Comparison of ENCODE assay signal across 23 cellular contexts in the genomic region with DNA sequence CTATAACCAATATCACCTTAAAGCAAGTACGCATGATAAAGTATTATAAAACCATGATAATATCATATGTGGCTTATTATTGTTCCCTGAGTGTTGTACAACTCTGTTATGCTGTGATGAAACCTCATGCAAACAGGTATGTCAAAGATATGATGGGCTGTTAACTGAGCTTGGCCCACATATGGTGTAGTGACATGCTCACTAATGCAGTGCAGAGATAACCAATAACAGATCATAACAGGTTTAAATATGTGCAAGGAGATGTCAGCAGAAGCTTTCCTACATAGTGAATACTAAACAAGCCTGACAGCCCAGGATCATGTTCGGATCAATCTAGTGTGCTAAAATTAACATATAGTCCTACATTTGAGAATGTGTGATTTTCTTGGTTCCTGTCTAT. TPM values are rescaled to one million over a fixed set of nuclear protein-coding genes. Genes with fewer than 3 reads are reported as not detected.
A peak's percentile ranks its signal among the peaks of the same experiment; 100 is the strongest.
DNase-seq lines count a peak whose midpoint lies in the region; ATAC-seq, FAIRE-seq and TF ChIP-seq lines count a peak whose summit lies in the region.
"Had no signal": no experiment of that assay in that cellular context is flagged by ENCODE, and none has a peak within 500 bp of the region (broad histone marks: within the 10 kb centered on the region; RNA-seq: fewer than 3 reads in every experiment).

No MANE protein-coding gene starts in this region.

- DNase-seq in Calu3 (no peak), H1 (ENCODE audit: low read depth in 1 of 2, low spot score in 2 of 2) (no peak), OCI-LY7 (ENCODE audit: low spot score) (no peak), vagina (ENCODE audit: extremely low spot score in 2 of 2) (no peak)
- DNase-seq: BE2C; C1 segment of cervical spinal cord; CD4-positive, CD25-positive, alpha-beta regulatory T cell; CD8-positive, alpha-beta memory T cell; COR-L47; DMS153; DMS79; GDM1; H7; HFFc6 had no signal

- H2BK120ac ChIP-seq in H1 (replicated peaks; ENCODE audit: low read depth, low read length): no peak overlapping the region

- H3K36me3 Mint-ChIP-seq in Calu3 (ENCODE audit: insufficient read depth, unreplicated experiment): peaks cover 91% of the 10 kb centered on the region
- H3K36me3 Mint-ChIP-seq: CD4-positive, CD25-positive, alpha-beta regulatory T cell; CD8-positive, alpha-beta memory T cell had no signal

- H3K23ac ChIP-seq in H1 (ENCODE audit: insufficient read length): no peak overlapping the region

- TF ChIP-seq POLR2A in H1 (IDR thresholded peaks at IDR 0.05; ENCODE audit: control extremely low read depth in 1 of 2, low read depth in 2 of 2, low read length in 2 of 2) (no peak), vagina (IDR thresholded peaks at IDR 0.05) (no peak)

- H3K4me3 Mint-ChIP-seq in Calu3 (ENCODE audit: low read depth, unreplicated experiment): peak overlapping the region; percentile 49
- H3K4me3 Mint-ChIP-seq: CD4-positive, CD25-positive, alpha-beta regulatory T cell; CD8-positive, alpha-beta memory T cell; GM23338; HFFc6 had no signal

- no peak overlapping the region for H2BK5ac ChIP-seq in H1 (ENCODE audit: low read depth, low read length)

- H3K4ac ChIP-seq in H1 (replicated peaks; ENCODE audit: insufficient read length, low read depth, low read length): no peak overlapping the region

- no peak overlapping the region for H3K18ac ChIP-seq in H1 (ENCODE audit: extremely low read depth, low read length)

- peaks cover 0 to 9% (median 6%) of the 10 kb centered on the region in 4 experiments; a peak in 5 of 7 replicates for H3K4me1 ChIP-seq in H1 (replicated peaks in 1 of 4; ENCODE audit: control insufficient read depth in 3 of 4, insufficient read depth in 4 of 4, low read length in 3 of 4)
- peaks cover 13 to 20% of the 10 kb centered on the region in 2 donors for H3K4me1 ChIP-seq in mucosa of rectum (ENCODE audit: control insufficient read depth in 2 of 2, insufficient read depth in 2 of 2, low read length in 2 of 2)
- no peaks in the 10 kb centered on the region for H3K4me1 ChIP-seq in OCI-LY7 (ENCODE audit: insufficient read depth, low read length, poor library complexity, severe bottlenecking)
- no peaks in the 10 kb centered on the region for H3K4me1 ChIP-seq in vagina
- H3K4me1 ChIP-seq: BE2C had no signal

- H3K79me1 ChIP-seq in H1 (ENCODE audit: low read depth, low read length): no peaks in the 10 kb centered on the region

- H2BK20ac ChIP-seq in H1 (ENCODE audit: low read length): no peak overlapping the region

- no peak for TF ChIP-seq EP300 in H1 (IDR thresholded peaks at IDR 0.05; ENCODE audit: borderline replicate concordance in 1 of 2, low read depth in 2 of 2, low read length in 2 of 2)

- H4K91ac ChIP-seq in H1 (replicated peaks; ENCODE audit: insufficient read length, low read length): no peak overlapping the region

- H3K4me3 ChIP-seq in H1 (ENCODE audit: extremely low read depth in 1 of 4, insufficient read depth in 2 of 4, low read depth in 3 of 4, low read length in 4 of 4) (no peak overlapping the region), mucosa of rectum (ENCODE audit: low read length in 2 of 2) (peak overlapping the region; percentile 17 to 24), OCI-LY7 (ENCODE audit: low read depth, low read length, poor library complexity, severe bottlenecking) (no peak overlapping the region), vagina (no peak overlapping the region)
- H3K4me3 ChIP-seq: GM23338 had no signal

- peaks cover 66% of the 10 kb centered on the region for H3K4me1 Mint-ChIP-seq in Calu3 (ENCODE audit: low read depth, unreplicated experiment)
- H3K4me1 Mint-ChIP-seq: CD4-positive, CD25-positive, alpha-beta regulatory T cell; CD8-positive, alpha-beta memory T cell had no signal

- no peak overlapping the region for H3K56ac ChIP-seq in H1 (replicated peaks; ENCODE audit: insufficient read length, low read depth, low read length)

- no peak for TF ChIP-seq RAD21 in H1 (IDR thresholded peaks at IDR 0.05 in 1 of 2, conservative IDR thresholded peaks at IDR 0.05 in 1 of 2; ENCODE audit: low read depth in 2 of 2, low read length in 2 of 2)

- H2AK5ac ChIP-seq in H1 (ENCODE audit: low read depth, low read length): no peak overlapping the region

- H3K4me2 ChIP-seq in H1 (ENCODE audit: insufficient read depth in 1 of 2, low read depth in 2 of 2, low read length in 2 of 2) (no peak overlapping the region), OCI-LY7 (ENCODE audit: low read length) (no peak overlapping the region)
- H3K4me2 ChIP-seq: GM23338, KMS-11 had no signal

- no peak overlapping the region for H3K9ac ChIP-seq in H1 (replicated peaks in 1 of 4; ENCODE audit: extremely low read depth in 1 of 4, low read depth in 3 of 4, low read length in 3 of 4)
- no peak overlapping the region for H3K9ac ChIP-seq in mucosa of rectum (ENCODE audit: low read depth in 1 of 2, low read length in 2 of 2)
- H3K9ac ChIP-seq: KMS-11 had no signal

- no peaks in the 10 kb centered on the region for H3K9me3 ChIP-seq in H1 (ENCODE audit: insufficient read depth in 2 of 2, low read depth in 1 of 2, low read length in 1 of 2)
- no peaks in the 10 kb centered on the region for H3K9me3 ChIP-seq in mucosa of rectum (ENCODE audit: control insufficient read depth in 2 of 2, low read length in 2 of 2)
- H3K9me3 ChIP-seq in OCI-LY7 (ENCODE audit: low read length): no peaks in the 10 kb centered on the region
- no peaks in the 10 kb centered on the region for H3K9me3 ChIP-seq in vagina
- H3K9me3 ChIP-seq: BE2C had no signal

- 84% methylated on average over 2 of the region's 2 CpGs; no CpG with 5 or more reads in 1 of the 2 experiments for WGBS in H1 (ENCODE audit: extremely low coverage in 1 of 2, insufficient coverage in 1 of 2, insufficient read length in 1 of 2, insufficient replicate concordance in 2 of 2, low coverage in 1 of 2, low lambda C conversion rate in 2 of 2, missing lambda C conversion rate in 1 of 2), 2 experiments

- no peak overlapping the region for H4K5ac ChIP-seq in H1 (ENCODE audit: insufficient read length, low read depth, low read length)

- H3K9me2 ChIP-seq in OCI-LY7 (ENCODE audit: insufficient read depth, low read length): no peaks in the 10 kb centered on the region

- H4K8ac ChIP-seq in H1 (ENCODE audit: extremely low read depth, insufficient read depth, low read length): no peak overlapping the region

- intact Hi-C loops in Calu3 (cut with micrococcal nuclease; ENCODE audit: unreplicated experiment): no loop called here
- intact Hi-C loops in OCI-LY7 (cut with micrococcal nuclease; ENCODE audit: unreplicated experiment): no loop called here
- intact Hi-C loops in vagina (cut with DNase I): no loop called here

- H2BK12ac ChIP-seq in H1 (ENCODE audit: low read depth, low read length): no peak overlapping the region

- no peaks in the 10 kb centered on the region for H3K9me3 Mint-ChIP-seq in Calu3 (ENCODE audit: low read depth, unreplicated experiment)
- H3K9me3 Mint-ChIP-seq: CD8-positive, alpha-beta memory T cell; GM23338; HFFc6 had no signal

- H4K20me1 ChIP-seq in H1 (replicated peaks in 1 of 2; ENCODE audit: control insufficient read depth in 1 of 2, insufficient read depth in 2 of 2, low read length in 2 of 2) (no peaks in the 10 kb centered on the region), OCI-LY7 (ENCODE audit: insufficient read depth, low read length) (no peaks in the 10 kb centered on the region)

- H2AFZ ChIP-seq in H1 (ENCODE audit: low read length) (no peak overlapping the region), OCI-LY7 (ENCODE audit: low read length) (no peak overlapping the region)
- H2AFZ ChIP-seq: GM23338 had no signal

- no peaks in the 10 kb centered on the region for H3K36me3 ChIP-seq in H1 (ENCODE audit: control insufficient read depth in 2 of 4, insufficient read depth in 4 of 4, low read length in 3 of 4)
- H3K36me3 ChIP-seq in mucosa of rectum (ENCODE audit: control insufficient read depth in 2 of 2, insufficient read depth in 2 of 2, low read length in 2 of 2): no peaks in the 10 kb centered on the region
- H3K36me3 ChIP-seq in OCI-LY7 (ENCODE audit: insufficient read depth, low read length): no peaks in the 10 kb centered on the region
- no peaks in the 10 kb centered on the region for H3K36me3 ChIP-seq in vagina
- H3K36me3 ChIP-seq: BE2C had no signal

- ATAC-seq in esophagus mucosa: no peak
- no peak for ATAC-seq in GM21825 (IDR thresholded peaks at IDR 0.05; ENCODE audit: unreplicated experiment)
- ATAC-seq: GM23338, HCT116 had no signal

- no peak for FAIRE-seq in H1 (lab: Jason Lieb, UNC)
- FAIRE-seq: GM12892, GM18507 had no signal

- POLR2A ChIA-PET in H1 (lab: Charles Lee; ENCODE audit: partially characterized antibody) (no interaction called here), OCI-LY7 (lab: Charles Lee) (no interaction called here)

- H3K27me3 ChIP-seq in H1 (replicated peaks in 1 of 4; ENCODE audit: control insufficient read depth in 3 of 4, extremely low read depth in 1 of 4, insufficient read depth in 3 of 4, low read length in 3 of 4) (no peaks in the 10 kb centered on the region), mucosa of rectum (ENCODE audit: control insufficient read depth in 2 of 2, insufficient read depth in 2 of 2, low read length in 2 of 2) (no peaks in the 10 kb centered on the region), vagina (no peaks in the 10 kb centered on the region)
- H3K27me3 ChIP-seq: BE2C had no signal

- no peak overlapping the region for H3K27ac ChIP-seq in H1 (ENCODE audit: low read depth, low read length)
- H3K27ac ChIP-seq in mucosa of rectum (ENCODE audit: low read depth in 2 of 2, low read length in 2 of 2): peak overlapping the region; percentile 56 to 64
- no peak overlapping the region for H3K27ac ChIP-seq in OCI-LY7 (ENCODE audit: low read depth, low read length, poor library complexity, severe bottlenecking)
- no peak overlapping the region for H3K27ac ChIP-seq in vagina
- H3K27ac ChIP-seq: KMS-11 had no signal

- H3K27ac Mint-ChIP-seq in Calu3 (ENCODE audit: unreplicated experiment): peak overlapping the region; percentile 73
- H3K27ac Mint-ChIP-seq: CD4-positive, CD25-positive, alpha-beta regulatory T cell; CD8-positive, alpha-beta memory T cell; GM23338; HFFc6 had no signal

- H3K79me2 ChIP-seq in H1 (ENCODE audit: control insufficient read depth in 1 of 2, insufficient read depth in 2 of 2, low read length in 2 of 2) (no peaks in the 10 kb centered on the region), OCI-LY7 (ENCODE audit: insufficient read depth, low read depth, low read length) (no peaks in the 10 kb centered on the region)

- TF ChIP-seq CTCF in Calu3 (IDR thresholded peaks at IDR 0.05; ENCODE audit: unreplicated experiment): no peak
- TF ChIP-seq CTCF in H1 (IDR thresholded peaks at IDR 0.05; ENCODE audit: control extremely low read depth in 1 of 3, insufficient read depth in 1 of 3, low read depth in 1 of 3, low read length in 3 of 3): no peak
- no peak for TF ChIP-seq CTCF in OCI-LY7 (conservative IDR thresholded peaks at IDR 0.05; ENCODE audit: low read length)
- no peak for TF ChIP-seq CTCF in vagina (IDR thresholded peaks at IDR 0.05)

- no peaks in the 10 kb centered on the region for H3K27me3 Mint-ChIP-seq in Calu3 (ENCODE audit: unreplicated experiment)
- H3K27me3 Mint-ChIP-seq: CD4-positive, CD25-positive, alpha-beta regulatory T cell; CD8-positive, alpha-beta memory T cell had no signal

- H3K23me2 ChIP-seq in H1 (ENCODE audit: low read depth, low read length): no peaks in the 10 kb centered on the region

- BruUV-seq in Calu3 (replicated peaks; lab: Mats Ljungman, UMichigan): no TSS peak
- no TSS peak for BruUV-seq in OCI-LY7 (replicated peaks; lab: Mats Ljungman, UMichigan)

- CTCF ChIA-PET in Calu3 (lab: Charles Lee) (interaction anchor here (0.5 to 1.1 kb wide), 8 partner anchors 9 to 359 kb away, joined by 3 to 6 read pairs (median 4); no protein-coding TSS in a partner anchor), H1 (lab: Charles Lee; ENCODE audit: partially characterized antibody) (no interaction called here), OCI-LY7 (lab: Charles Lee; ENCODE audit: unreplicated experiment) (no interaction called here)

- no peak overlapping the region for H2BK15ac ChIP-seq in H1 (ENCODE audit: low read length)

- H3K14ac ChIP-seq in H1 (ENCODE audit: insufficient read length): peak overlapping the region; percentile 28

RNA-seq across cellular contexts. Expression of a gene that starts 9.6 kb away (rescaled TPM):
- total RNA-seq in Calu3 (2022) (267 and 502 TPM in 2 replicates), esophagus mucosa (0.60 TPM), OCI-LY7 (2022) (not detected in 2 replicates), vagina (not detected)
- 1.2 and 1.7 TPM in 2 replicates for total RNA-seq in H1 (2021; fragmentation: NEBNext Ultra II Directional; extraction: Animal tissue kit (Norgen Biotek cat#: 25700))
- 0.27 and 1.6 TPM in 2 replicates for polyA plus RNA-seq in H1 (2011; rRNA removed)
- polyA plus RNA-seq in H1 (2011; cell fraction: cytosol; rRNA removed): 0.78 TPM
- polyA plus RNA-seq in H1 (2011; cell fraction: nucleus; rRNA removed): 0.94 TPM
- 1.7 to 3.8 TPM (median 2.7 TPM) in 4 replicates for polyA plus RNA-seq in H1 (2012, experiment 1 of 2)
- 0.29 TPM for polyA plus RNA-seq in H1 (2012, experiment 2 of 2)
- polyA plus RNA-seq in H1 (2013, experiment 1 of 2): 0.77 TPM
- 0.90 TPM for polyA plus RNA-seq in H1 (2013, experiment 2 of 2)
- 1.3 and 5.4 TPM in 2 replicates for polyA minus RNA-seq in H1 (2011; rRNA and poly(A)+ RNA removed)
- 0.59 TPM for polyA minus RNA-seq in H1 (2011; cell fraction: cytosol; rRNA and poly(A)+ RNA removed)
- polyA minus RNA-seq in H1 (2011; cell fraction: nucleus; rRNA and poly(A)+ RNA removed): 4.4 TPM
- not detected in 2 replicates for total RNA-seq in OCI-LY7 (2014; rRNA removed; shearing (Covaris generic))
- total RNA-seq: CD4-positive, CD25-positive, alpha-beta regulatory T cell; CD8-positive, alpha-beta memory T cell; HFFc6; HT1080 had no signal
- polyA plus RNA-seq: CD4-positive, CD25-positive, alpha-beta regulatory T cell; CD8-positive, alpha-beta memory T cell had no signal

Comparison
In these comparisons a context has a peak if more than half of its experiments do, and no peak if none do; other contexts are left out.
1. H3K27ac ChIP-seq: peak in mucosa of rectum (2 of 2); none in H1 (single experiment), OCI-LY7 (single experiment) and vagina (single experiment).
2. H3K4me3 ChIP-seq: peak in mucosa of rectum (2 of 2); none in H1 (0 of 4), OCI-LY7 (single experiment) and vagina (0 of 2).
3. RNA of a gene that starts 9.6 kb away (total RNA-seq): 267 to 502 TPM in Calu3; 1.2 to 1.7 TPM in H1, 0.60 TPM in esophagus mucosa (single experiment), not detected in OCI-LY7 and not detected in vagina (single experiment); every median in the first group is over 10 times any median in the second.